In the genomic region with DNA sequence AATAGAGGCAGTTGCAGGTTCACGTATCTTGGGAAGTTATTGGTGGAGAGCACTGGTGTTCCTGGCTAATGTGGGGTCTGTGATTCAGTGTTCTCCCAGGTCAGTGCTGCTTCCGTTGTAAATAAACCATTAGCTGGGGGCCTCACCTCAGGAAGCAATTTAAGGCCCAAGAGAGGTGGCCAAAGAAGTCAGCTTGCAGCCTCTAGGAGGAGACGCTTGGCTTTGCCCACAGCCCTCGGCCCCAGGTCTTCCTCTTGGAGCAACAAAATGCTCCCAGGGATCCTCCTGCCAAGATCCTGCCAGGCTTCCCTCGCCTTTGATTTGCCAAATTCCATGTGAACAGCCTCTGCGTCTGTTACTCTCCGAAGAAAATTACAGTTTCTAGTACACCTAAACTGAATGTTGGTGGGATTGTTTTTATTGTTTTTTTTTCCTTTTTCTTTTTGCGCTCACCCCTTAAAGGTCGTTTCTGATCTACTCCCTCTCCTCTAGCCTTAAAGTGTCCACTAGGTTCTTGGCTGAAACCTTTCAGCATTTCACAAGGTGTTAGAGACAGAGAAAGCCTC, we compare ENCODE assay signal across 15 cellular contexts.
DNase-seq lines count a peak whose midpoint lies in the region; ATAC-seq lines count a peak whose summit lies in the region.
"Had no signal": no experiment of that assay in that cellular context is flagged by ENCODE, and none has a peak within 500 bp of the region (broad histone marks: within the 10 kb centered on the region; RNA-seq: fewer than 3 reads in every experiment).

No MANE protein-coding gene starts in this region.

- H3K4me1 ChIP-seq in urinary bladder (ENCODE audit: insufficient read depth), result no peaks in the 10 kb centered on the region

- H3K36me3 ChIP-seq in urinary bladder (ENCODE audit: insufficient read depth), result no peaks in the 10 kb centered on the region
- H3K36me3 ChIP-seq: adrenal gland had no signal

- no peak overlapping the region for H3K27ac Mint-ChIP-seq in stimulated activated naive B cell treated with anti-CD40 and anti-IgM and Interleukin-4, amounts not matched to agents 10 μg/mL and 1 μg/mL and 100 μg/mL, for 72 hours
- H3K27ac Mint-ChIP-seq: activated T-cell treated with anti-CD3 and anti-CD28 coated beads, Interleukin-2, amount 50 U/mL, for 72 hours; CD4-positive, CD25-positive, alpha-beta regulatory T cell; T-helper 2 cell treated with Interferon-gamma antibody and Interleukin-4, amounts not matched to agents 5 μg/mL and 100 μg/mL, for 36 hours had no signal

- WGBS in urinary bladder, result 45% methylated on average over 9 of the region's 9 CpGs

- H3K4me3 Mint-ChIP-seq in stimulated activated naive B cell treated with anti-CD40 and anti-IgM and Interleukin-4, amounts not matched to agents 10 μg/mL and 1 μg/mL and 100 μg/mL, for 72 hours, result no peak overlapping the region
- H3K4me3 Mint-ChIP-seq: activated T-cell treated with anti-CD3 and anti-CD28 coated beads, Interleukin-2, amount 50 U/mL, for 72 hours; CD4-positive, CD25-positive, alpha-beta regulatory T cell; T-helper 2 cell treated with Interferon-gamma antibody and Interleukin-4, amounts not matched to agents 5 μg/mL and 100 μg/mL, for 36 hours had no signal

- no peaks in the 10 kb centered on the region for H3K36me3 Mint-ChIP-seq in stimulated activated naive B cell treated with anti-CD40 and anti-IgM and Interleukin-4, amounts not matched to agents 10 μg/mL and 1 μg/mL and 100 μg/mL, for 72 hours
- H3K36me3 Mint-ChIP-seq: CD4-positive, CD25-positive, alpha-beta regulatory T cell had no signal

- no peaks in the 10 kb centered on the region for H3K4me1 Mint-ChIP-seq in stimulated activated naive B cell treated with anti-CD40 and anti-IgM and Interleukin-4, amounts not matched to agents 10 μg/mL and 1 μg/mL and 100 μg/mL, for 72 hours
- H3K4me1 Mint-ChIP-seq: CD4-positive, CD25-positive, alpha-beta regulatory T cell had no signal

- no peak overlapping the region for H3K4me3 ChIP-seq in urinary bladder (ENCODE audit: low read depth, low read length)
- H3K4me3 ChIP-seq: adrenal gland had no signal

- no peak for ATAC-seq in stimulated activated naive B cell treated with anti-CD40 and anti-IgM and Interleukin-4, amounts not matched to agents 10 μg/mL and 1 μg/mL and 100 μg/mL, for 72 hours (replicated peaks)
- ATAC-seq: activated T-cell treated with anti-CD3 and anti-CD28 coated beads, Interleukin-2, amount 50 U/mL, for 72 hours had no signal

- no peaks in the 10 kb centered on the region for H3K27me3 Mint-ChIP-seq in stimulated activated naive B cell treated with anti-CD40 and anti-IgM and Interleukin-4, amounts not matched to agents 10 μg/mL and 1 μg/mL and 100 μg/mL, for 72 hours
- H3K27me3 Mint-ChIP-seq: CD4-positive, CD25-positive, alpha-beta regulatory T cell had no signal

- peak; percentile 24 to 81 for DNase-seq in NCI-H446 (lab: John Stamatoyannopoulos, UW)
- peak; percentile 37 for DNase-seq in astrocyte of the hippocampus (ENCODE audit: low read depth, low spot score)
- DNase-seq in kidney tubule cell (ENCODE audit: low spot score), result peak; percentile 8
- DNase-seq in stimulated activated naive B cell treated with anti-CD40 and anti-IgM and Interleukin-4, amounts not matched to agents 10 μg/mL and 1 μg/mL and 100 μg/mL, for 72 hours, result no peak
- DNase-seq in stimulated activated CD8-positive, alpha-beta memory T cell treated with anti-CD3 and anti-CD28 coated beads, Interleukin-4, amount 100 ng/mL, for 48 hours, result no peak
- DNase-seq in activated T-cell treated with anti-CD3 and anti-CD28 coated beads, Interleukin-2, amount 50 U/mL, for 48 hours, result no peak
- DNase-seq: activated T-cell treated with anti-CD3 and anti-CD28 coated beads, Interleukin-2, amount 50 U/mL, for 72 hours; CD4-positive, CD25-positive, alpha-beta regulatory T cell; GF-D8; NCI-H146; NCI-H526; RPMI8226 had no signal

- peak overlapping the region; percentile 26 for H3K27ac ChIP-seq in urinary bladder (ENCODE audit: low read depth)

- no peaks in the 10 kb centered on the region for H3K9me3 Mint-ChIP-seq in stimulated activated naive B cell treated with anti-CD40 and anti-IgM and Interleukin-4, amounts not matched to agents 10 μg/mL and 1 μg/mL and 100 μg/mL, for 72 hours
- H3K9me3 Mint-ChIP-seq: activated T-cell treated with anti-CD3 and anti-CD28 coated beads, Interleukin-2, amount 50 U/mL, for 72 hours; CD4-positive, CD25-positive, alpha-beta regulatory T cell; T-helper 2 cell treated with Interferon-gamma antibody and Interleukin-4, amounts not matched to agents 5 μg/mL and 100 μg/mL, for 36 hours had no signal

Comparison
In these comparisons a context has a peak if more than half of its experiments do, and no peak if none do; other contexts are left out.
1. DNase-seq: peak in NCI-H446 (2 of 2), astrocyte of the hippocampus (single experiment) and kidney tubule cell (single experiment); none in stimulated activated naive B cell treated with anti-CD40 and anti-IgM and Interleukin-4, amounts not matched to agents 10 μg/mL and 1 μg/mL and 100 μg/mL, for 72 hours (single experiment), stimulated activated CD8-positive, alpha-beta memory T cell treated with anti-CD3 and anti-CD28 coated beads, Interleukin-4, amount 100 ng/mL, for 48 hours (single experiment) and activated T-cell treated with anti-CD3 and anti-CD28 coated beads, Interleukin-2, amount 50 U/mL, for 48 hours (0 of 2).